17 cellular contexts compared by ENCODE assay signal in genomic region chr1:21898326-21899155, GRCh38. TPM values are rescaled to one million over a fixed set of nuclear protein-coding genes. Genes with fewer than 3 reads are reported as not detected.
DNase-seq lines count a peak whose midpoint lies in the region; ATAC-seq and TF ChIP-seq lines count a peak whose summit lies in the region.
"Had no signal": no experiment of that assay in that cellular context is flagged by ENCODE, and none has a peak within 500 bp of the region (broad histone marks: within the 10 kb centered on the region; RNA-seq: fewer than 3 reads in every experiment).

No MANE protein-coding gene starts in this region.

- 81% methylated on average over 16 of the region's 16 CpGs for WGBS in liver

- ATAC-seq in CD4-positive, CD25-positive, alpha-beta regulatory T cell (ENCODE audit: low read depth in 2 of 2): no peak
- no peak for ATAC-seq in HG03354 (IDR thresholded peaks at IDR 0.05; ENCODE audit: poor library complexity, severe bottlenecking, unreplicated experiment)
- ATAC-seq: body of pancreas, esophagus mucosa had no signal

- no peaks in the 10 kb centered on the region for H3K36me3 ChIP-seq in CD4-positive, CD25-positive, alpha-beta regulatory T cell (ENCODE audit: control insufficient read depth, insufficient read depth, low read length)
- H3K36me3 ChIP-seq in liver (ENCODE audit: control insufficient read depth in 4 of 4, insufficient read depth in 3 of 4, low read depth in 1 of 4, low read length in 3 of 4): no peaks in the 10 kb centered on the region

- peaks cover 0 to 3% (median 0%) of the 10 kb centered on the region in 7 donors for H3K9me3 Mint-ChIP-seq in CD4-positive, CD25-positive, alpha-beta regulatory T cell
- no peaks in the 10 kb centered on the region for H3K9me3 Mint-ChIP-seq in chondrocyte (ENCODE audit: low read depth)

- H3K27ac ChIP-seq in CD4-positive, CD25-positive, alpha-beta regulatory T cell (ENCODE audit: insufficient read depth, low read length, poor library complexity, severe bottlenecking): no peak overlapping the region
- peak overlapping the region in 1 of 2 donors; percentile 3 for H3K27ac ChIP-seq in liver (ENCODE audit: low read depth in 1 of 2, low read length in 2 of 2)
- peak overlapping the region in 11 of 21 experiments; percentile 6 to 89 (median 49) for H3K27ac ChIP-seq in skin epidermis
- H3K27ac ChIP-seq: C4-2B had no signal

- H3K27me3 Mint-ChIP-seq in CD4-positive, CD25-positive, alpha-beta regulatory T cell: no peaks in the 10 kb centered on the region
- H3K27me3 Mint-ChIP-seq in chondrocyte (ENCODE audit: low read depth): no peaks in the 10 kb centered on the region

- no peak for DNase-seq in CD4-positive, CD25-positive, alpha-beta regulatory T cell
- DNase-seq in chondrocyte (ENCODE audit: low spot score) (no peak), GOT3 (lab: John Stamatoyannopoulos, UW) (no peak), Kasumi-1 (lab: John Stamatoyannopoulos, UW) (no peak)
- no peak for DNase-seq in central memory CD4-positive, alpha-beta T cell
- DNase-seq: activated CD8-positive, alpha-beta memory T cell treated with anti-CD3 and anti-CD28 coated beads, Interleukin-2, amount 50 U/mL, for 4 hours; kidney; NCI-H1105 treated with DMSO at 0.1 percent for 48 hours; NCI-H69; posterior cingulate gyrus; SIG-M5 had no signal

- no peak overlapping the region for H3K4me3 Mint-ChIP-seq in CD4-positive, CD25-positive, alpha-beta regulatory T cell
- no peak overlapping the region for H3K4me3 Mint-ChIP-seq in chondrocyte (ENCODE audit: unreplicated experiment)

- H3K27ac Mint-ChIP-seq in CD4-positive, CD25-positive, alpha-beta regulatory T cell: peak overlapping the region in 2 of 3 donors; percentile 58 to 74
- peak overlapping the region; percentile 92 for H3K27ac Mint-ChIP-seq in chondrocyte (ENCODE audit: unreplicated experiment)

- H3K9ac ChIP-seq in liver (ENCODE audit: low read depth in 1 of 2, low read length in 2 of 2): no peak overlapping the region

- H3K9me3 ChIP-seq in CD4-positive, CD25-positive, alpha-beta regulatory T cell (ENCODE audit: control insufficient read depth in 2 of 2, low read length in 2 of 2): no peaks in the 10 kb centered on the region
- no peaks in the 10 kb centered on the region for H3K9me3 ChIP-seq in liver (ENCODE audit: control insufficient read depth in 4 of 4, low read length in 3 of 4)
- H3K9me3 ChIP-seq: body of pancreas had no signal

- peaks cover 0 to 3% (median 0%) of the 10 kb centered on the region in 4 donors for H3K4me1 Mint-ChIP-seq in CD4-positive, CD25-positive, alpha-beta regulatory T cell
- H3K4me1 Mint-ChIP-seq in chondrocyte (ENCODE audit: low read depth): peaks cover 79% of the 10 kb centered on the region

- no peaks in the 10 kb centered on the region for H3K36me3 Mint-ChIP-seq in CD4-positive, CD25-positive, alpha-beta regulatory T cell
- H3K36me3 Mint-ChIP-seq in chondrocyte (ENCODE audit: low read depth): peaks cover 7% of the 10 kb centered on the region

- no peak for TF ChIP-seq RAD21 in liver (IDR thresholded peaks at IDR 0.05)

- H3K4me3 ChIP-seq in CD4-positive, CD25-positive, alpha-beta regulatory T cell (ENCODE audit: low read depth, low read length): no peak overlapping the region
- no peak overlapping the region for H3K4me3 ChIP-seq in liver (ENCODE audit: low read depth in 1 of 3, low read length in 3 of 3)
- H3K4me3 ChIP-seq in skin epidermis: no peak overlapping the region
- H3K4me3 ChIP-seq: body of pancreas had no signal

- H3K27me3 ChIP-seq in CD4-positive, CD25-positive, alpha-beta regulatory T cell (ENCODE audit: control insufficient read depth, insufficient read depth, low read length): no peaks in the 10 kb centered on the region
- H3K27me3 ChIP-seq in liver (ENCODE audit: control insufficient read depth in 4 of 4, insufficient read depth in 4 of 4, low read length in 3 of 4): no peaks in the 10 kb centered on the region
- H3K27me3 ChIP-seq: body of pancreas had no signal

- TF ChIP-seq CTCF in chondrocyte (IDR thresholded peaks at IDR 0.05) (no peak), liver (IDR thresholded peaks at IDR 0.05; ENCODE audit: low read depth, low read length, missing input control) (no peak)

- H3K4me1 ChIP-seq in CD4-positive, CD25-positive, alpha-beta regulatory T cell (ENCODE audit: control insufficient read depth, insufficient read depth, low read length, poor library complexity, severe bottlenecking): no peaks in the 10 kb centered on the region
- peaks cover 0 to 21% (median 8%) of the 10 kb centered on the region in 4 donors for H3K4me1 ChIP-seq in liver (ENCODE audit: control insufficient read depth in 4 of 4, insufficient read depth in 4 of 4, low read length in 3 of 4)

TF ChIP-seq in liver, 16 proteins besides CTCF, POLR2A, EP300 and RAD21:
- no peak for TF ChIP-seq REST (IDR thresholded peaks at IDR 0.05)
- peak; percentile 52 for TF ChIP-seq NR2F2 (IDR thresholded peaks at IDR 0.05)
- TF ChIP-seq RXRA (IDR thresholded peaks at IDR 0.05): peak in 1 of 2 donors; percentile 27
- no peak for TF ChIP-seq GABPA (IDR thresholded peaks at IDR 0.05 in 1 of 2, conservative IDR thresholded peaks at IDR 0.05 in 1 of 2)

RNA-seq across cellular contexts. Expression of gene HSPG2, which starts 38.6 kb away (rescaled TPM):
- 3.2 TPM for total RNA-seq in CD4-positive, CD25-positive, alpha-beta regulatory T cell
- polyA plus RNA-seq in CD4-positive, CD25-positive, alpha-beta regulatory T cell: under 1 TPM in 3 of 4 donors, not detected in 1; 0.05 to 0.23 (median 0.10) TPM
- total RNA-seq in chondrocyte (348 to 488 TPM (median 481 TPM) in 3 replicates), liver (10 to 100 TPM; 26.8 to 43.9 TPM)
- 10 to 100 TPM in 1 of 2 donors, 1 to 10 TPM in 1; 5.6 to 21.0 TPM for polyA plus RNA-seq in liver
